ENCODE assay signal across 8 cellular contexts in genomic region chr11:128695539-128696221, GRCh38. TPM values are rescaled to one million over a fixed set of nuclear protein-coding genes. Genes with fewer than 3 reads are reported as not detected.
DNase-seq lines count a peak whose midpoint lies in the region; TF ChIP-seq lines count a peak whose summit lies in the region.

No MANE protein-coding gene starts in this region.

- H3K27ac ChIP-seq in adipose tissue (ENCODE audit: low read depth, low read length) (peak overlapping the region; percentile 60), layer of hippocampus (ENCODE audit: low read depth, low read length) (peak overlapping the region; percentile 52), suprapubic skin (peak overlapping the region; percentile 84)

- DNase-seq in stimulated activated CD4-positive, alpha-beta T cell treated with anti-CD3 and anti-CD28 coated beads, Interleukin-15, amount 100 ng/mL, for 24 hours = peak; percentile 51
- no peak for DNase-seq in stimulated activated CD4-positive, alpha-beta T cell treated with anti-CD3 and anti-CD28 coated beads, Interleukin-1b, Interleukin-23, amount 100 ng/mL, for 48 hours
- DNase-seq in KG1 (lab: John Stamatoyannopoulos, UW) (peak; percentile 91), suprapubic skin (ENCODE audit: low spot score in 2 of 2) (no peak), NCI-H526 treated with DMSO at 0.1 percent for 48 hours (lab: John Stamatoyannopoulos, UW) (no peak), iPS-NIHi11 (ENCODE audit: low spot score) (no peak)

- 30 to 70% (median 38%) methylated on average over 6 of the region's 6 CpGs for WGBS in adipose tissue, 3 donors
- 65% methylated on average over 6 of the region's 6 CpGs for WGBS in suprapubic skin

- H3K4me1 ChIP-seq in suprapubic skin = peaks cover 31% of the 10 kb centered on the region

- H3K27me3 ChIP-seq in layer of hippocampus (ENCODE audit: control insufficient read depth, insufficient read depth, low read length) (peaks cover 17% of the 10 kb centered on the region), suprapubic skin (peaks cover 56% of the 10 kb centered on the region)

- H3K9me3 ChIP-seq in suprapubic skin = no peaks in the 10 kb centered on the region

- peak overlapping the region; percentile 54 for H3K4me3 ChIP-seq in suprapubic skin

- TF ChIP-seq POLR2A in suprapubic skin (IDR thresholded peaks at IDR 0.05) = no peak

- no peak for TF ChIP-seq CTCF in suprapubic skin (IDR thresholded peaks at IDR 0.05)

- H3K36me3 ChIP-seq in suprapubic skin = no peaks in the 10 kb centered on the region

- no peak for TF ChIP-seq EP300 in suprapubic skin (IDR thresholded peaks at IDR 0.05)

RNA-seq across cellular contexts. Expression of gene FLI1, which starts 1.8 kb away (rescaled TPM):
- polyA plus RNA-seq in adipose tissue = 10 to 100 TPM in 2 of 3 donors, 1 to 10 TPM in 1; 2.5 to 16.1 (median 14.5) TPM
- total RNA-seq in suprapubic skin = 10 to 100 TPM in 3 of 4 donors, 1 to 10 TPM in 1; 6.1 to 21.2 (median 15.2) TPM

Comparison
In these comparisons a context has a peak if more than half of its experiments do, and no peak if none do; other contexts are left out.
1. DNase-seq: peak in stimulated activated CD4-positive, alpha-beta T cell treated with anti-CD3 and anti-CD28 coated beads, Interleukin-15, amount 100 ng/mL, for 24 hours (single experiment) and KG1 (single experiment); none in stimulated activated CD4-positive, alpha-beta T cell treated with anti-CD3 and anti-CD28 coated beads, Interleukin-1b, Interleukin-23, amount 100 ng/mL, for 48 hours (single experiment), suprapubic skin (0 of 2), NCI-H526 treated with DMSO at 0.1 percent for 48 hours (single experiment) and iPS-NIHi11 (single experiment).
2. Peak in every context shown above with its lines, with median percentiles within 50 percentile points of each other: H3K27ac ChIP-seq.